In genomic region chr22:33888821-33889220, GRCh38 we compare ENCODE assay signal across 24 cellular contexts.
"Had no signal": no experiment of that assay in that cellular context is flagged by ENCODE, and none has a peak within 500 bp of the region (broad histone marks: within the 10 kb centered on the region; RNA-seq: fewer than 3 reads in every experiment).

No MANE protein-coding gene starts in this region.

- H3K27ac ChIP-seq: ascending aorta, body of pancreas, PC-9 had no signal

- H3K27me3 Mint-ChIP-seq: activated CD4-positive, alpha-beta memory T cell treated with anti-CD3 and anti-CD28 coated beads for 36 hours; activated CD4-positive, alpha-beta T cell treated with anti-CD3 and anti-CD28 coated beads, Interleukin-2, amount 10 ng/mL, durations not matched to agents 7 days and 5 days; activated naive CD8-positive, alpha-beta T cell treated with anti-CD3 and anti-CD28 coated beads, Interleukin-2, amount 50 U/mL, for 24 hours; central memory CD8-positive, alpha-beta T cell had no signal

- H3K4me1 Mint-ChIP-seq: activated CD4-positive, alpha-beta T cell treated with anti-CD3 and anti-CD28 coated beads, Interleukin-2, amount 10 ng/mL, durations not matched to agents 7 days and 5 days had no signal

- H3K4me2 ChIP-seq: PC-9 had no signal

- H3K27ac Mint-ChIP-seq: activated CD4-positive, alpha-beta memory T cell treated with anti-CD3 and anti-CD28 coated beads for 36 hours; activated CD4-positive, alpha-beta T cell treated with anti-CD3 and anti-CD28 coated beads, Interleukin-2, amount 10 ng/mL, durations not matched to agents 7 days and 5 days; activated naive CD4-positive, alpha-beta T cell treated with anti-CD3 and anti-CD28 coated beads, Interleukin-2, amount 50 U/mL, for 72 hours; activated naive CD8-positive, alpha-beta T cell treated with anti-CD3 and anti-CD28 coated beads, Interleukin-2, amount 50 U/mL, for 24 hours; T-helper 1 cell treated with Interleukin-12 subunit alpha and Interleukin-12 subunit beta and Interleukin-4 antibody, amounts not matched to agents 30 μg/mL and 1 μg/mL, for 36 hours had no signal

- H3K9me3 Mint-ChIP-seq: activated CD4-positive, alpha-beta memory T cell treated with anti-CD3 and anti-CD28 coated beads for 36 hours; activated naive CD8-positive, alpha-beta T cell treated with anti-CD3 and anti-CD28 coated beads, Interleukin-2, amount 50 U/mL, for 24 hours; activated T-cell treated with anti-CD3 and anti-CD28 coated beads, Interleukin-2, amount 50 U/mL, for 4 hours had no signal

- DNase-seq: activated CD4-positive, alpha-beta memory T cell treated with anti-CD3 and anti-CD28 coated beads for 36 hours; activated CD4-positive, alpha-beta T cell treated with anti-CD3 and anti-CD28 coated beads for 1 hour; activated CD4-positive, alpha-beta T cell treated with anti-CD3 and anti-CD28 coated beads, Interleukin-2, amount 10 ng/mL, durations not matched to agents 7 days and 5 days; activated CD8-positive, alpha-beta memory T cell treated with anti-CD3 and anti-CD28 coated beads for 24 hours; activated effector memory CD4-positive, alpha-beta T cell treated with anti-CD3 and anti-CD28 coated beads, Interleukin-2, amount 50 U/mL, for 16 hours; activated naive CD4-positive, alpha-beta T cell treated with Interleukin-2 at 50 U/mL for 16 hours; activated naive CD8-positive, alpha-beta T cell treated with anti-CD3 and anti-CD28 coated beads, Interleukin-2, amount 50 U/mL, for 24 hours; activated T-cell treated with anti-CD3 and anti-CD28 coated beads, Interleukin-2, amount 50 U/mL, for 4 hours; amniotic stem cell; body of pancreas; MG63; MV-4-11; NCI-H1417; NCI-H1694; NCI-H2029; NCI-H510A treated with DMSO at 0.1 percent for 48 hours; NCI-H69; NK-92 treated with Interleukin-12 subunit alpha and Interleukin-12 subunit beta, amount 100 ng/mL, for 24 hours; PC-9; SHP77 treated with DMSO at 0.1 percent for 48 hours had no signal

- H3K4me3 ChIP-seq: ascending aorta, body of pancreas, MG63, PC-9 had no signal

- H3K27me3 ChIP-seq: ascending aorta, body of pancreas, MG63 had no signal

- H3K4me3 Mint-ChIP-seq: activated CD4-positive, alpha-beta memory T cell treated with anti-CD3 and anti-CD28 coated beads for 36 hours; activated CD4-positive, alpha-beta T cell treated with anti-CD3 and anti-CD28 coated beads, Interleukin-2, amount 10 ng/mL, durations not matched to agents 7 days and 5 days; activated naive CD8-positive, alpha-beta T cell treated with anti-CD3 and anti-CD28 coated beads, Interleukin-2, amount 50 U/mL, for 24 hours; activated T-cell treated with anti-CD3 and anti-CD28 coated beads, Interleukin-2, amount 50 U/mL, for 4 hours; central memory CD8-positive, alpha-beta T cell; T-helper 1 cell treated with Interleukin-12 subunit alpha and Interleukin-12 subunit beta and Interleukin-4 antibody, amounts not matched to agents 30 μg/mL and 1 μg/mL, for 36 hours had no signal

- H3K36me3 ChIP-seq: ascending aorta, MG63 had no signal

- ATAC-seq: activated naive CD4-positive, alpha-beta T cell treated with anti-CD3 and anti-CD28 coated beads, Interleukin-2, amount 50 U/mL, for 72 hours; activated naive CD8-positive, alpha-beta T cell treated with anti-CD3 and anti-CD28 coated beads, Interleukin-2, amount 50 U/mL, for 24 hours; activated T-cell treated with anti-CD3 and anti-CD28 coated beads, Interleukin-2, amount 50 U/mL, for 4 hours; body of pancreas had no signal

- H2AFZ ChIP-seq: PC-9 had no signal

- H3K9me3 ChIP-seq: ascending aorta, body of pancreas, MG63 had no signal
